ENCODE assay signal across 8 cellular contexts in the genomic region with DNA sequence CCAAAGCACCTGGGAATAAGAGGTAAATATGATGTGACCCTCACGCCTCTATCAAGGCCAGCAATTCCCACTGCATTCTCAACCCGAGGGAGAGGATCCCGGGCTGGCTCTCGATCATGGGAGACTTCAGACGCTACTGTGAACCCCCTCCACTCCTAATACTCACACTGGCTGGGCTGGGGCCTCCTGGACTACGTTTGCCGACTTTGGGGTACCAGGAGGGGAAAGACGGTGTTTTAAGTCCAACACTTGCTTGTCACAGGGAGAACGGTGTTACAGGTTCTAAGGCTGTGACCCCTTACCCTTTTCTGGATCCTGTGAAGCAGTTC. TPM values are rescaled to one million over a fixed set of nuclear protein-coding genes. Genes with fewer than 3 reads are reported as not detected.
A peak's percentile ranks its signal among the peaks of the same experiment; 100 is the strongest.
DNase-seq lines count a peak whose midpoint lies in the region; ATAC-seq and TF ChIP-seq lines count a peak whose summit lies in the region.

No MANE protein-coding gene starts in this region.

- H3K27ac ChIP-seq in right atrium auricular region = peak overlapping the region; percentile 95 to 96

- peaks cover 49% of the 10 kb centered on the region for H3K4me1 Mint-ChIP-seq in T-helper 1 cell treated with Interleukin-12 subunit alpha and Interleukin-12 subunit beta and Interleukin-4 antibody, amounts not matched to agents 30 μg/mL and 1 μg/mL, for 36 hours (ENCODE audit: low read depth)
- peaks cover 45% of the 10 kb centered on the region for H3K4me1 Mint-ChIP-seq in activated T-helper 2 cell treated with anti-CD3 and anti-CD28 coated beads, Interferon-gamma antibody, Interleukin-2, Interleukin-4, amounts not matched to agents 10 μg/mL and 5 μg/mL and 100 μg/mL, durations not matched to agents 14 hours and 24 hours and 36 hours (ENCODE audit: low read depth)

- DNase-seq in T-helper 1 cell = no peak
- no peak for DNase-seq in activated T-helper 2 cell treated with anti-CD3 and anti-CD28 coated beads, Interferon-gamma antibody, Interleukin-2, Interleukin-4, amounts not matched to agents 10 μg/mL and 5 μg/mL and 100 μg/mL, durations not matched to agents 14 hours and 24 hours and 36 hours (ENCODE audit: low spot score)
- DNase-seq in right atrium auricular region (ENCODE audit: low spot score) = no peak
- DNase-seq in DMS114 treated with DMSO at 0.1 percent for 48 hours (lab: John Stamatoyannopoulos, UW; ENCODE audit: unreplicated experiment) = no peak
- no peak for DNase-seq in NCI-H82 treated with DMSO at 0.1 percent for 48 hours (lab: John Stamatoyannopoulos, UW; ENCODE audit: unreplicated experiment)

- H3K27me3 ChIP-seq in right atrium auricular region = no peaks in the 10 kb centered on the region
- H3K27me3 ChIP-seq in skeletal muscle satellite cell (ENCODE audit: control insufficient read depth, insufficient read depth, low read length) = no peaks in the 10 kb centered on the region

- H3K27ac Mint-ChIP-seq in T-helper 1 cell treated with Interleukin-12 subunit alpha and Interleukin-12 subunit beta and Interleukin-4 antibody, amounts not matched to agents 30 μg/mL and 1 μg/mL, for 36 hours = peak overlapping the region; percentile 98
- H3K27ac Mint-ChIP-seq in activated T-helper 2 cell treated with anti-CD3 and anti-CD28 coated beads, Interferon-gamma antibody, Interleukin-2, Interleukin-4, amounts not matched to agents 10 μg/mL and 5 μg/mL and 100 μg/mL, durations not matched to agents 14 hours and 24 hours and 36 hours = peak overlapping the region; percentile 96

- ATAC-seq in GM19023 (IDR thresholded peaks at IDR 0.05; ENCODE audit: unreplicated experiment) = no peak

- H3K9me3 Mint-ChIP-seq in T-helper 1 cell treated with Interleukin-12 subunit alpha and Interleukin-12 subunit beta and Interleukin-4 antibody, amounts not matched to agents 30 μg/mL and 1 μg/mL, for 36 hours = no peaks in the 10 kb centered on the region
- no peaks in the 10 kb centered on the region for H3K9me3 Mint-ChIP-seq in activated T-helper 2 cell treated with anti-CD3 and anti-CD28 coated beads, Interferon-gamma antibody, Interleukin-2, Interleukin-4, amounts not matched to agents 10 μg/mL and 5 μg/mL and 100 μg/mL, durations not matched to agents 14 hours and 24 hours and 36 hours

- no peaks in the 10 kb centered on the region for H3K9me3 ChIP-seq in right atrium auricular region
- no peaks in the 10 kb centered on the region for H3K9me3 ChIP-seq in skeletal muscle satellite cell (replicated peaks; ENCODE audit: low read length)

- H3K4me3 Mint-ChIP-seq in T-helper 1 cell treated with Interleukin-12 subunit alpha and Interleukin-12 subunit beta and Interleukin-4 antibody, amounts not matched to agents 30 μg/mL and 1 μg/mL, for 36 hours = peak overlapping the region; percentile 94
- peak overlapping the region; percentile 96 for H3K4me3 Mint-ChIP-seq in activated T-helper 2 cell treated with anti-CD3 and anti-CD28 coated beads, Interferon-gamma antibody, Interleukin-2, Interleukin-4, amounts not matched to agents 10 μg/mL and 5 μg/mL and 100 μg/mL, durations not matched to agents 14 hours and 24 hours and 36 hours (ENCODE audit: low read depth)

- H3K36me3 ChIP-seq in right atrium auricular region = peaks cover 19% of the 10 kb centered on the region
- peaks cover 39% of the 10 kb centered on the region for H3K36me3 ChIP-seq in skeletal muscle satellite cell (ENCODE audit: insufficient read depth, low read length)

- H3K36me3 Mint-ChIP-seq in T-helper 1 cell treated with Interleukin-12 subunit alpha and Interleukin-12 subunit beta and Interleukin-4 antibody, amounts not matched to agents 30 μg/mL and 1 μg/mL, for 36 hours (ENCODE audit: low read depth) = peaks cover 53% of the 10 kb centered on the region
- H3K36me3 Mint-ChIP-seq in activated T-helper 2 cell treated with anti-CD3 and anti-CD28 coated beads, Interferon-gamma antibody, Interleukin-2, Interleukin-4, amounts not matched to agents 10 μg/mL and 5 μg/mL and 100 μg/mL, durations not matched to agents 14 hours and 24 hours and 36 hours (ENCODE audit: low read depth) = peaks cover 77% of the 10 kb centered on the region

- intact Hi-C loops in activated T-helper 2 cell treated with anti-CD3 and anti-CD28 coated beads, Interferon-gamma antibody, Interleukin-2, Interleukin-4, amounts not matched to agents 10 μg/mL and 5 μg/mL and 100 μg/mL, durations not matched to agents 14 hours and 24 hours and 36 hours (cut with micrococcal nuclease) = loop anchor here (2.0 kb wide), 3 partner anchors 88 to 362 kb away; a partner anchor contains a TSS

- H3K4me2 ChIP-seq in skeletal muscle satellite cell (ENCODE audit: low read length) = peak overlapping the region; percentile 77

- peak overlapping the region; percentile 99 for H3K9ac ChIP-seq in skeletal muscle satellite cell (ENCODE audit: low read depth, low read length)

- H3K4me1 ChIP-seq in right atrium auricular region = peaks cover 0 to 52% of the 10 kb centered on the region in 2 donors
- H3K4me1 ChIP-seq in skeletal muscle satellite cell (ENCODE audit: control insufficient read depth, insufficient read depth, low read length) = peaks cover 30% of the 10 kb centered on the region

- no peak for TF ChIP-seq CTCF in right atrium auricular region (IDR thresholded peaks at IDR 0.05)

- H3K4me3 ChIP-seq in right atrium auricular region (peak overlapping the region; percentile 76 to 83), skeletal muscle satellite cell (ENCODE audit: low read length) (peak overlapping the region; percentile 86)

- H3K27me3 Mint-ChIP-seq in T-helper 1 cell treated with Interleukin-12 subunit alpha and Interleukin-12 subunit beta and Interleukin-4 antibody, amounts not matched to agents 30 μg/mL and 1 μg/mL, for 36 hours (ENCODE audit: low read depth) = no peaks in the 10 kb centered on the region
- H3K27me3 Mint-ChIP-seq in activated T-helper 2 cell treated with anti-CD3 and anti-CD28 coated beads, Interferon-gamma antibody, Interleukin-2, Interleukin-4, amounts not matched to agents 10 μg/mL and 5 μg/mL and 100 μg/mL, durations not matched to agents 14 hours and 24 hours and 36 hours (ENCODE audit: low read depth) = no peaks in the 10 kb centered on the region

RNA-seq across cellular contexts. Expression of a gene that starts 0.5 kb away (rescaled TPM):
- total RNA-seq in activated T-helper 2 cell treated with anti-CD3 and anti-CD28 coated beads, Interferon-gamma antibody, Interleukin-2, Interleukin-4, amounts not matched to agents 10 μg/mL and 5 μg/mL and 100 μg/mL, durations not matched to agents 14 hours and 24 hours and 36 hours = 1,037 and 1,093 TPM in 2 replicates
- total RNA-seq in right atrium auricular region = 100 to 1,000 TPM; 529 to 636 TPM
- total RNA-seq in skeletal muscle satellite cell (2012; rRNA removed) = 1,147 and 1,336 TPM in 2 replicates

RNA-seq across cellular contexts. Expression of a gene that starts 27.5 kb away (rescaled TPM):
- 59.4 and 63.9 TPM in 2 replicates for total RNA-seq in activated T-helper 2 cell treated with anti-CD3 and anti-CD28 coated beads, Interferon-gamma antibody, Interleukin-2, Interleukin-4, amounts not matched to agents 10 μg/mL and 5 μg/mL and 100 μg/mL, durations not matched to agents 14 hours and 24 hours and 36 hours
- 1 to 10 TPM; 2.2 to 2.6 TPM for total RNA-seq in right atrium auricular region
- 14.2 and 15.0 TPM in 2 replicates for total RNA-seq in skeletal muscle satellite cell (2012; rRNA removed)

RNA-seq across cellular contexts. Expression of a gene that starts 36.5 kb away (rescaled TPM):
- 293 and 298 TPM in 2 replicates for total RNA-seq in activated T-helper 2 cell treated with anti-CD3 and anti-CD28 coated beads, Interferon-gamma antibody, Interleukin-2, Interleukin-4, amounts not matched to agents 10 μg/mL and 5 μg/mL and 100 μg/mL, durations not matched to agents 14 hours and 24 hours and 36 hours
- total RNA-seq in right atrium auricular region = 10 to 100 TPM; 69.6 to 71.1 TPM
- 103 and 126 TPM in 2 replicates for total RNA-seq in skeletal muscle satellite cell (2012; rRNA removed)

RNA-seq across cellular contexts. Expression of a gene that starts 38.5 kb away (rescaled TPM):
- total RNA-seq in activated T-helper 2 cell treated with anti-CD3 and anti-CD28 coated beads, Interferon-gamma antibody, Interleukin-2, Interleukin-4, amounts not matched to agents 10 μg/mL and 5 μg/mL and 100 μg/mL, durations not matched to agents 14 hours and 24 hours and 36 hours = 1.2 and 2.9 TPM in 2 replicates
- total RNA-seq in right atrium auricular region = 1 to 10 TPM in 1 of 2 donors, under 1 TPM in 1; 0.41 to 4.8 TPM
- total RNA-seq in skeletal muscle satellite cell (2012; rRNA removed) = 0.25 and 0.44 TPM in 2 replicates

Comparison
In these comparisons a context has a peak if more than half of its experiments do, and no peak if none do; other contexts are left out.
1. RNA of a gene that starts 27.5 kb away (total RNA-seq): 59.4 to 63.9 TPM in activated T-helper 2 cell treated with anti-CD3 and anti-CD28 coated beads, Interferon-gamma antibody, Interleukin-2, Interleukin-4, amounts not matched to agents 10 μg/mL and 5 μg/mL and 100 μg/mL, durations not matched to agents 14 hours and 24 hours and 36 hours; 2.2 to 2.6 TPM in right atrium auricular region; every median in the first group is over 10 times any median in the second.